Comparison of ENCODE assay signal across 1 cellular context in genomic region chr17:48492401-48493298, GRCh38.
TF ChIP-seq lines count a peak whose summit lies in the region.

No MANE protein-coding gene starts in this region.

TF ChIP-seq in K562, 482 proteins besides CTCF, POLR2A, EP300 and RAD21 (continued from another document):
- TF ChIP-seq ZC3H8 (IDR thresholded peaks at IDR 0.05) (no peak), YY1 (IDR thresholded peaks at IDR 0.05; ENCODE audit: borderline replicate concordance in 1 of 3, control insufficient read depth in 1 of 3, extremely low read depth in 1 of 3, insufficient read depth in 3 of 3, insufficient read length in 1 of 3, insufficient replicate concordance in 2 of 3, low read depth in 1 of 3, low read length in 2 of 3) (peak in 2 of 3 experiments; percentile 49 to 63), KDM5B (IDR thresholded peaks at IDR 0.05; ENCODE audit: insufficient replicate concordance, low read depth, low read length) (peak; percentile 43), HLTF (IDR thresholded peaks at IDR 0.05) (0 out of 2 replicates have a peak, but pooled peaks have one; percentile 42), ETV6 (IDR thresholded peaks at IDR 0.05; ENCODE audit: borderline replicate concordance in 1 of 2, low read depth in 2 of 2, low read length in 1 of 2) (0 out of 4 replicates have a peak, but pooled peaks of 1 of the 2 experiments have one; percentile 27), ETV6 (CRISPR knock-in tag; IDR thresholded peaks at IDR 0.05; ENCODE audit: borderline replicate concordance) (no peak), ZNF766 (CRISPR knock-in tag; conservative IDR thresholded peaks at IDR 0.05) (0 out of 2 replicates have a peak, but pooled peaks have one; percentile 41), MYNN (IDR thresholded peaks at IDR 0.05) (no peak), MYNN (CRISPR knock-in tag; IDR thresholded peaks at IDR 0.05) (no peak), NELFE (IDR thresholded peaks at IDR 0.05; ENCODE audit: insufficient read depth, insufficient read length) (no peak), PRDM10 (IDR thresholded peaks at IDR 0.05; ENCODE audit: partially characterized antibody) (peak; percentile 9)
TF ChIP-seq in K562: peak in this region for 133.
